Comparison of ENCODE assay signal across 13 cellular contexts in the genomic region with DNA sequence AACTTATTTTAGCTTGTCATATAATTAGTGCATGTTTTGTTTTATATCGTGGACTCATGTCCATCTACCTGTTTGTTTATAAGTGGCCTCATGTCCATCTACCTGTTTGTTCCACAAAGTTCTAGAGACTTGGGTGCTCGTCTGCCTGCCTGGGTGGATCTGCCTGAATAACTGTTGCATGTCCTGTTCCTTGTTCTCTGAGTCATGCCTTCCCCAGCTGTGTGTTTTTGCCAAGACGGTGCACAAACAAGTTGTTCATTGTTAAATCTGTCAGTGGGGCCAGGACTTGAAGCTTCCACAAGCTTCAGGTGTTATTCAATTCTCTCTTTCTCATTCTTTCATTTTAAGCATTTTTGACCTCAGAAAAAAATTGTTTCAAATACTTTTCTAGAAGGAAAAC.
A peak's percentile ranks its signal among the peaks of the same experiment; 100 is the strongest.
DNase-seq lines count a peak whose midpoint lies in the region; ATAC-seq and TF ChIP-seq lines count a peak whose summit lies in the region.
"Had no signal": no experiment of that assay in that cellular context is flagged by ENCODE, and none has a peak within 500 bp of the region (broad histone marks: within the 10 kb centered on the region; RNA-seq: fewer than 3 reads in every experiment).

No MANE protein-coding gene starts in this region.

- peaks cover 0 to 4% of the 10 kb centered on the region in 2 donors for H3K4me1 ChIP-seq in uterus
- H3K4me1 ChIP-seq: ascending aorta had no signal

- ATAC-seq in HG02970 (IDR thresholded peaks at IDR 0.05; ENCODE audit: low FRiP score, unreplicated experiment) = no peak

- no peaks in the 10 kb centered on the region for H3K27me3 ChIP-seq in uterus
- H3K27me3 ChIP-seq: ascending aorta had no signal

- no peak for TF ChIP-seq CTCF in uterus (IDR thresholded peaks at IDR 0.05)

- TF ChIP-seq POLR2A in uterus (IDR thresholded peaks at IDR 0.05) = no peak

- intact Hi-C loops in uterus (cut with DNase I; ENCODE audit: low total_unique reads) = no loop called here

- H3K9me3 ChIP-seq in uterus = no peaks in the 10 kb centered on the region
- H3K9me3 ChIP-seq: ascending aorta had no signal

- no peak overlapping the region for H3K4me3 ChIP-seq in uterus
- H3K4me3 ChIP-seq: ascending aorta had no signal

- DNase-seq in SIG-M5 treated with dmso at 0.1 percent for 504 hours (lab: John Stamatoyannopoulos, UW; ENCODE audit: unreplicated experiment) (peak; percentile 12), SIG-M5 (lab: John Stamatoyannopoulos, UW) (no peak), astrocyte of the hippocampus (ENCODE audit: low read depth, low spot score) (peak; percentile 54), iris pigment epithelial cell (ENCODE audit: low read depth) (peak; percentile 93), uterus (peak; percentile 26 to 70), hippocampal formation (lab: John Stamatoyannopoulos, UW) (no peak), NCI-H146 treated with DMSO at 0.1 percent for 48 hours (lab: John Stamatoyannopoulos, UW; ENCODE audit: unreplicated experiment) (no peak)
- DNase-seq: 8988T; Karpas-422; NCI-H526; stimulated activated CD4-positive, alpha-beta T cell treated with anti-CD3 and anti-CD28 coated beads, Interleukin-2, amount 100 ng/mL, for 48 hours had no signal

- H3K36me3 ChIP-seq in uterus = no peaks in the 10 kb centered on the region
- H3K36me3 ChIP-seq: ascending aorta had no signal

- peak overlapping the region; percentile 22 to 61 for H3K27ac ChIP-seq in uterus
- H3K27ac ChIP-seq: ascending aorta had no signal

Comparison
In these comparisons a context has a peak if more than half of its experiments do, and no peak if none do; other contexts are left out.
1. DNase-seq: peak in SIG-M5 treated with dmso at 0.1 percent for 504 hours (single experiment), astrocyte of the hippocampus (single experiment), iris pigment epithelial cell (single experiment) and uterus (2 of 2); none in SIG-M5 (single experiment), hippocampal formation (0 of 2) and NCI-H146 treated with DMSO at 0.1 percent for 48 hours (single experiment).